1 cellular context compared by ENCODE assay signal in the genomic region with DNA sequence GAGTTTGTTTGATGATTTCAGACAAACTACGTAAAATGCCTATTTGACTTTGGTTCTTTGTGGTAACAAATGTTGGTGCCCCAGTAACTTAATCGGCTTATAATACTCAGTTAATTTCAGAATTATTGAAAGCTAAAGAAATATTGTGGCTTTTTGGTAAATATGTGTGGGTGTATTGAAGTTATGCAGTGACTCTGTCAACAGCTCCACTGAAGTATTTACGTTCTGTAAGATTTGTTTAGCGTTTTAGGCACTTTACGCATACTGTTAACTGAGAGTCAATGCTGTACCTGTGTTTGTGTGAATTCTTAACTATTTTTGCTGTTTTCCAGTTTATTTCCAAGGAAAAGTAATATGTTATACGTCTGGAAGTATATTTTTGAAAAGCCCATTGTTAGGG.
TF ChIP-seq lines count a peak whose summit lies in the region.

No MANE protein-coding gene starts in this region.

TF ChIP-seq in liver, 16 proteins besides CTCF, POLR2A, EP300 and RAD21 (continued from another document):
- TF ChIP-seq, protein P1, sequence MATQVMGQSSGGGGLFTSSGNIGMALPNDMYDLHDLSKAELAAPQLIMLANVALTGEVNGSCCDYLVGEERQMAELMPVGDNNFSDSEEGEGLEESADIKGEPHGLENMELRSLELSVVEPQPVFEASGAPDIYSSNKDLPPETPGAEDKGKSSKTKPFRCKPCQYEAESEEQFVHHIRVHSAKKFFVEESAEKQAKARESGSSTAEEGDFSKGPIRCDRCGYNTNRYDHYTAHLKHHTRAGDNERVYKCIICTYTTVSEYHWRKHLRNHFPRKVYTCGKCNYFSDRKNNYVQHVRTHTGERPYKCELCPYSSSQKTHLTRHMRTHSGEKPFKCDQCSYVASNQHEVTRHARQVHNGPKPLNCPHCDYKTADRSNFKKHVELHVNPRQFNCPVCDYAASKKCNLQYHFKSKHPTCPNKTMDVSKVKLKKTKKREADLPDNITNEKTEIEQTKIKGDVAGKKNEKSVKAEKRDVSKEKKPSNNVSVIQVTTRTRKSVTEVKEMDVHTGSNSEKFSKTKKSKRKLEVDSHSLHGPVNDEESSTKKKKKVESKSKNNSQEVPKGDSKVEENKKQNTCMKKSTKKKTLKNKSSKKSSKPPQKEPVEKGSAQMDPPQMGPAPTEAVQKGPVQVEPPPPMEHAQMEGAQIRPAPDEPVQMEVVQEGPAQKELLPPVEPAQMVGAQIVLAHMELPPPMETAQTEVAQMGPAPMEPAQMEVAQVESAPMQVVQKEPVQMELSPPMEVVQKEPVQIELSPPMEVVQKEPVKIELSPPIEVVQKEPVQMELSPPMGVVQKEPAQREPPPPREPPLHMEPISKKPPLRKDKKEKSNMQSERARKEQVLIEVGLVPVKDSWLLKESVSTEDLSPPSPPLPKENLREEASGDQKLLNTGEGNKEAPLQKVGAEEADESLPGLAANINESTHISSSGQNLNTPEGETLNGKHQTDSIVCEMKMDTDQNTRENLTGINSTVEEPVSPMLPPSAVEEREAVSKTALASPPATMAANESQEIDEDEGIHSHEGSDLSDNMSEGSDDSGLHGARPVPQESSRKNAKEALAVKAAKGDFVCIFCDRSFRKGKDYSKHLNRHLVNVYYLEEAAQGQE (IDR thresholded peaks at IDR 0.05): no peak
